ENCODE assay signal across 18 cellular contexts in the genomic region with DNA sequence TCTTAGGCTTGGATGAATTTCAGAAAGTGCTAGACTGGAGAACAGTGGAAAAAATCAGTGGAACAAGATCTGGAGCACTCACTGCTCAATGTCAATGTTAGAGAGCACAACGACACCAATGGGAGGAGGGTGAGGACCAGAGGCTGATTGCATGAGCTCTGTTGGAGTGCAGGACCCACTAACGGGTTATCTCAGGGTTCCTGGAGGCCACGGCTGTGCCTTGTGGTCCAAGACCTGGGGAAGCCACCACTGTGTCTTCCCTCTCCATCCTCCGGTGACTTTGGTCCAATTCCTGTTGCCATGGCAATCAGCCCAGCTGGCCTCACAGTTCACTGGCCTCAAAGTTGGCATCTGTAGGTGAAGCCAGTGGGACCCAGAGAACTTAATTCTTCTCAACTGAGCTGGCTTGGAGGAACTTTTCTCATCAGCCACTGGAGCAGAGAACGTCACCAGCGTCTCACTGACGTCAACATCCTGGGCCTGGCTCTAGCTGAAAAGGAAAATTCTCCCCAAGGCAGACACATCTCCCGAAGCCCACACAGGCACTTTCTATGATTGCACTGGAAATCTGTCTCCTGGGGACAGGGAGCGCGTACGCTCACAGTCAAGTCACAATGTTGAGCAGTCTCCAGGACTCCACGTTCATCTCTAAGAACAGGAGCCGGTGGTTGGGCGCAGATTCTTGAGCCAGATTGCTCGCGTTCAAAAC. TPM values are rescaled to one million over a fixed set of nuclear protein-coding genes. Genes with fewer than 3 reads are reported as not detected.
DNase-seq lines count a peak whose midpoint lies in the region; ATAC-seq and TF ChIP-seq lines count a peak whose summit lies in the region.
"Had no signal": no experiment of that assay in that cellular context is flagged by ENCODE, and none has a peak within 500 bp of the region (broad histone marks: within the 10 kb centered on the region; RNA-seq: fewer than 3 reads in every experiment).

No MANE protein-coding gene starts in this region.

- no peak for TF ChIP-seq EP300 in upper lobe of left lung (IDR thresholded peaks at IDR 0.05)

- H3K4me1 ChIP-seq in ascending aorta (peaks cover 8 to 15% of the 10 kb centered on the region in 2 donors), neuron (ENCODE audit: insufficient read depth, low read length) (no peaks in the 10 kb centered on the region), upper lobe of left lung (peaks cover 16 to 30% (median 24%) of the 10 kb centered on the region in 4 donors)

- H3K4me1 Mint-ChIP-seq in activated T-helper 1 cell treated with anti-CD3 and anti-CD28 coated beads, Interleukin-12 subunit alpha, Interleukin-12 subunit beta, Interleukin-2, Interleukin-4 antibody, amounts not matched to agents 30 ng/mL and 10 ng/mL and 1 ng/mL, durations not matched to agents 14 hours and 24 hours and 36 hours (ENCODE audit: low read depth) = no peaks in the 10 kb centered on the region
- H3K4me1 Mint-ChIP-seq: stimulated activated effector memory CD8-positive, alpha-beta T cell treated with anti-CD3 and anti-CD28 coated beads, Interleukin-12 subunit alpha, Interleukin-12 subunit beta, amount 100 ng/mL, for 72 hours had no signal

- ATAC-seq in upper lobe of left lung (ENCODE audit: low FRiP score in 2 of 2) = peak; percentile 28 to 74
- ATAC-seq: activated naive CD4-positive, alpha-beta T cell treated with anti-CD3 and anti-CD28 coated beads, Interleukin-2, amount 50 U/mL, for 72 hours; stimulated activated effector memory CD8-positive, alpha-beta T cell treated with anti-CD3 and anti-CD28 coated beads, Interleukin-12 subunit alpha, Interleukin-12 subunit beta, amount 100 ng/mL, for 72 hours had no signal

- peak overlapping the region; percentile 8 for H2AFZ ChIP-seq in neuron (ENCODE audit: low read depth, low read length)
- H2AFZ ChIP-seq: PC-9 had no signal

- no peak overlapping the region for H3K4me3 Mint-ChIP-seq in activated T-helper 1 cell treated with anti-CD3 and anti-CD28 coated beads, Interleukin-12 subunit alpha, Interleukin-12 subunit beta, Interleukin-2, Interleukin-4 antibody, amounts not matched to agents 30 ng/mL and 10 ng/mL and 1 ng/mL, durations not matched to agents 14 hours and 24 hours and 36 hours
- H3K4me3 Mint-ChIP-seq: stimulated activated effector memory CD8-positive, alpha-beta T cell treated with anti-CD3 and anti-CD28 coated beads, Interleukin-12 subunit alpha, Interleukin-12 subunit beta, amount 100 ng/mL, for 72 hours had no signal

- intact Hi-C loops in ascending aorta (cut with DNase I) = no loop called here
- intact Hi-C loops in activated T-helper 1 cell treated with anti-CD3 and anti-CD28 coated beads, Interleukin-12 subunit alpha, Interleukin-12 subunit beta, Interleukin-2, Interleukin-4 antibody, amounts not matched to agents 30 ng/mL and 10 ng/mL and 1 ng/mL, durations not matched to agents 14 hours and 24 hours and 36 hours (cut with micrococcal nuclease) = no loop called here

- H3K36me3 Mint-ChIP-seq in activated T-helper 1 cell treated with anti-CD3 and anti-CD28 coated beads, Interleukin-12 subunit alpha, Interleukin-12 subunit beta, Interleukin-2, Interleukin-4 antibody, amounts not matched to agents 30 ng/mL and 10 ng/mL and 1 ng/mL, durations not matched to agents 14 hours and 24 hours and 36 hours (ENCODE audit: low read depth) = peaks cover 4% of the 10 kb centered on the region
- H3K36me3 Mint-ChIP-seq: activated naive CD4-positive, alpha-beta T cell treated with anti-CD3 and anti-CD28 coated beads, Interleukin-2, amount 50 U/mL, for 72 hours had no signal

- H3K27me3 ChIP-seq in ascending aorta (no peaks in the 10 kb centered on the region), neuron (ENCODE audit: insufficient read depth, low read length) (no peaks in the 10 kb centered on the region), upper lobe of left lung (no peaks in the 10 kb centered on the region)

- no peak overlapping the region for H3K4me3 ChIP-seq in ascending aorta
- no peak overlapping the region for H3K4me3 ChIP-seq in fibroblast of villous mesenchyme (ENCODE audit: low read depth, low read length)
- no peak overlapping the region for H3K4me3 ChIP-seq in neuron (ENCODE audit: low read length)
- no peak overlapping the region for H3K4me3 ChIP-seq in upper lobe of left lung
- H3K4me3 ChIP-seq: PC-9 had no signal

- TF ChIP-seq POLR2A in upper lobe of left lung (IDR thresholded peaks at IDR 0.05) = no peak

- H3K9me3 ChIP-seq in ascending aorta = no peaks in the 10 kb centered on the region
- H3K9me3 ChIP-seq in neuron (ENCODE audit: low read length) = no peaks in the 10 kb centered on the region
- H3K9me3 ChIP-seq in upper lobe of left lung = no peaks in the 10 kb centered on the region

- H3K27me3 Mint-ChIP-seq in activated T-helper 1 cell treated with anti-CD3 and anti-CD28 coated beads, Interleukin-12 subunit alpha, Interleukin-12 subunit beta, Interleukin-2, Interleukin-4 antibody, amounts not matched to agents 30 ng/mL and 10 ng/mL and 1 ng/mL, durations not matched to agents 14 hours and 24 hours and 36 hours (ENCODE audit: insufficient read depth) = peaks cover 1% of the 10 kb centered on the region
- H3K27me3 Mint-ChIP-seq: progenitor cell of endocrine pancreas had no signal

- H3K27ac Mint-ChIP-seq in activated T-helper 1 cell treated with anti-CD3 and anti-CD28 coated beads, Interleukin-12 subunit alpha, Interleukin-12 subunit beta, Interleukin-2, Interleukin-4 antibody, amounts not matched to agents 30 ng/mL and 10 ng/mL and 1 ng/mL, durations not matched to agents 14 hours and 24 hours and 36 hours = no peak overlapping the region
- H3K27ac Mint-ChIP-seq: activated naive CD4-positive, alpha-beta T cell treated with anti-CD3 and anti-CD28 coated beads, Interleukin-2, amount 50 U/mL, for 72 hours; progenitor cell of endocrine pancreas; stimulated activated effector memory CD8-positive, alpha-beta T cell treated with anti-CD3 and anti-CD28 coated beads, Interleukin-12 subunit alpha, Interleukin-12 subunit beta, amount 100 ng/mL, for 72 hours had no signal

- H3K27ac ChIP-seq in ascending aorta (peak overlapping the region; percentile 78 to 79), upper lobe of left lung (peak overlapping the region; percentile 74 to 82 (median 80))
- H3K27ac ChIP-seq: PC-9 had no signal

- 76 to 83% methylated on average over 15 to 16 of the region's 16 CpGs for WGBS in upper lobe of left lung, 2 donors

- no peak for TF ChIP-seq CTCF in ascending aorta (IDR thresholded peaks at IDR 0.05)
- no peak for TF ChIP-seq CTCF in fibroblast of villous mesenchyme (IDR thresholded peaks at IDR 0.05; ENCODE audit: insufficient read depth, low read depth, low read length)
- no peak for TF ChIP-seq CTCF in upper lobe of left lung (IDR thresholded peaks at IDR 0.05)

- H3K9me3 Mint-ChIP-seq in activated T-helper 1 cell treated with anti-CD3 and anti-CD28 coated beads, Interleukin-12 subunit alpha, Interleukin-12 subunit beta, Interleukin-2, Interleukin-4 antibody, amounts not matched to agents 30 ng/mL and 10 ng/mL and 1 ng/mL, durations not matched to agents 14 hours and 24 hours and 36 hours = no peaks in the 10 kb centered on the region
- H3K9me3 Mint-ChIP-seq: activated naive CD4-positive, alpha-beta T cell treated with anti-CD3 and anti-CD28 coated beads, Interleukin-2, amount 50 U/mL, for 72 hours; stimulated activated effector memory CD8-positive, alpha-beta T cell treated with anti-CD3 and anti-CD28 coated beads, Interleukin-12 subunit alpha, Interleukin-12 subunit beta, amount 100 ng/mL, for 72 hours had no signal

- H3K36me3 ChIP-seq in ascending aorta (peaks cover 4 to 9% of the 10 kb centered on the region in 2 donors), neuron (ENCODE audit: insufficient read depth, low read length) (no peaks in the 10 kb centered on the region), upper lobe of left lung (no peaks in the 10 kb centered on the region)

- DNase-seq in ascending aorta (ENCODE audit: low spot score in 2 of 2) = no peak
- DNase-seq in fibroblast of villous mesenchyme (ENCODE audit: low read depth) = peak; percentile 54
- no peak for DNase-seq in upper lobe of left lung
- no peak for DNase-seq in NCI-H128 (lab: John Stamatoyannopoulos, UW; ENCODE audit: unreplicated experiment)
- no peak for DNase-seq in kidney glomerular epithelial cell (lab: John Stamatoyannopoulos, UW)
- DNase-seq in activated T-helper 1 cell treated with anti-CD3 and anti-CD28 coated beads, Interleukin-12 subunit alpha, Interleukin-12 subunit beta, Interleukin-2, Interleukin-4 antibody, amounts not matched to agents 30 ng/mL and 10 ng/mL and 1 ng/mL, durations not matched to agents 14 hours and 24 hours and 36 hours (ENCODE audit: low spot score) = no peak
- DNase-seq: activated CD4-positive, CD25-positive, alpha-beta regulatory T cell; activated CD8-positive, alpha-beta memory T cell treated with anti-CD3 and anti-CD28 coated beads, Interleukin-2, amount 50 U/mL, for 4 hours; GDM1; KBM-7; NCI-H1436; NCI-H510A; PC-9; stimulated activated CD4-positive, alpha-beta T cell treated with anti-CD3 and anti-CD28 coated beads, Interleukin-4, amount 100 ng/mL, for 24 hours had no signal

RNA-seq across cellular contexts. Expression of a gene that starts 21.8 kb away (rescaled TPM):
- total RNA-seq in ascending aorta = 7.1 TPM
- 6.1 and 9.5 TPM in 2 replicates for total RNA-seq in fibroblast of villous mesenchyme
- total RNA-seq in upper lobe of left lung = 10 to 100 TPM; 12.0 to 26.5 (median 16.7) TPM
- total RNA-seq in activated T-helper 1 cell treated with anti-CD3 and anti-CD28 coated beads, Interleukin-12 subunit alpha, Interleukin-12 subunit beta, Interleukin-2, Interleukin-4 antibody, amounts not matched to agents 30 ng/mL and 10 ng/mL and 1 ng/mL, durations not matched to agents 14 hours and 24 hours and 36 hours = 2.8 and 3.8 TPM in 2 replicates
